In genomic region chr3:119349353-119349752, GRCh38 we compare ENCODE assay signal across 18 cellular contexts. TPM values are rescaled to one million over a fixed set of nuclear protein-coding genes. Genes with fewer than 3 reads are reported as not detected.
DNase-seq lines count a peak whose midpoint lies in the region; ATAC-seq, FAIRE-seq and TF ChIP-seq lines count a peak whose summit lies in the region.
"Had no signal": no experiment of that assay in that cellular context is flagged by ENCODE, and none has a peak within 500 bp of the region (broad histone marks: within the 10 kb centered on the region; RNA-seq: fewer than 3 reads in every experiment).

No MANE protein-coding gene starts in this region.

- H3K4me2 ChIP-seq in astrocyte (ENCODE audit: low read length), result peak overlapping the region; percentile 52

- H4K20me1 ChIP-seq in astrocyte (ENCODE audit: insufficient read depth, low read length), result peaks cover 60% of the 10 kb centered on the region

- H3K4me3 Mint-ChIP-seq in astrocyte (ENCODE audit: unreplicated experiment), result peak overlapping the region; percentile 62
- H3K4me3 Mint-ChIP-seq: activated CD8-positive, alpha-beta memory T cell treated with anti-CD3 and anti-CD28 coated beads, Interleukin-2, amount 10 ng/mL, durations not matched to agents 7 days and 5 days; activated naive CD4-positive, alpha-beta T cell treated with anti-CD3 and anti-CD28 coated beads for 36 hours; T-helper 17 cell had no signal

- peaks cover 46% of the 10 kb centered on the region for H3K4me1 ChIP-seq in ES-I3 (ENCODE audit: insufficient read depth, low read length)
- H3K4me1 ChIP-seq in astrocyte (ENCODE audit: insufficient read depth, low read length), result peaks cover 32% of the 10 kb centered on the region
- H3K4me1 ChIP-seq: body of pancreas had no signal

- no peak for ATAC-seq in GM21447 (IDR thresholded peaks at IDR 0.05; ENCODE audit: unreplicated experiment)
- ATAC-seq in HG03045 (IDR thresholded peaks at IDR 0.05; ENCODE audit: unreplicated experiment), result no peak
- ATAC-seq: activated CD4-positive, CD25-positive, alpha-beta regulatory T cell treated with anti-CD3 and anti-CD28 coated beads, Interleukin-2, amount 50 U/mL, for 24 hours; activated CD8-positive, alpha-beta memory T cell treated with anti-CD3 and anti-CD28 coated beads, Interleukin-2, amount 10 ng/mL, durations not matched to agents 7 days and 5 days; T-helper 17 cell had no signal

- peak overlapping the region; percentile 91 for H3K27ac Mint-ChIP-seq in astrocyte (ENCODE audit: unreplicated experiment)
- H3K27ac Mint-ChIP-seq: activated CD8-positive, alpha-beta memory T cell treated with anti-CD3 and anti-CD28 coated beads, Interleukin-2, amount 10 ng/mL, durations not matched to agents 7 days and 5 days; activated naive CD4-positive, alpha-beta T cell treated with anti-CD3 and anti-CD28 coated beads for 36 hours; T-helper 17 cell had no signal

- no peak for DNase-seq in astrocyte (ENCODE audit: low read depth)
- peak; percentile 65 for DNase-seq in iPS-NIHi11 (ENCODE audit: low spot score)
- peak; percentile 40 for DNase-seq in retina
- no peak for DNase-seq in NCI-H748 (lab: John Stamatoyannopoulos, UW; ENCODE audit: unreplicated experiment)
- no peak for DNase-seq in SW480 (ENCODE audit: low spot score)
- DNase-seq: activated CD8-positive, alpha-beta memory T cell treated with anti-CD3 and anti-CD28 coated beads, Interleukin-2, amount 10 ng/mL, durations not matched to agents 7 days and 5 days; activated naive CD4-positive, alpha-beta T cell treated with anti-CD3 and anti-CD28 coated beads for 36 hours; body of pancreas; NCI-H1694; NCI-H526 treated with DMSO at 0.1 percent for 48 hours; stimulated activated CD8-positive, alpha-beta memory T cell treated with anti-CD3 and anti-CD28 coated beads, Interleukin-4, amount 100 ng/mL, for 48 hours; T-helper 17 cell had no signal

- peaks cover 47% of the 10 kb centered on the region for H3K4me1 Mint-ChIP-seq in astrocyte (ENCODE audit: low read depth, unreplicated experiment)

- peaks cover 18% of the 10 kb centered on the region for H3K36me3 Mint-ChIP-seq in astrocyte (ENCODE audit: low read depth, unreplicated experiment)
- H3K36me3 Mint-ChIP-seq: activated CD8-positive, alpha-beta memory T cell treated with anti-CD3 and anti-CD28 coated beads, Interleukin-2, amount 10 ng/mL, durations not matched to agents 7 days and 5 days had no signal

- H3K36me3 ChIP-seq in ES-I3 (ENCODE audit: insufficient read depth, low read length), result no peaks in the 10 kb centered on the region
- H3K36me3 ChIP-seq in astrocyte (ENCODE audit: insufficient read depth, low read length), result peaks cover 5% of the 10 kb centered on the region
- H3K36me3 ChIP-seq: thoracic aorta had no signal

- H3K27me3 ChIP-seq in astrocyte (ENCODE audit: insufficient read depth, low read length), result no peaks in the 10 kb centered on the region
- H3K27me3 ChIP-seq: body of pancreas had no signal

- TF ChIP-seq CTCF in astrocyte (IDR thresholded peaks at IDR 0.05; ENCODE audit: insufficient read depth, low read depth, low read length), result no peak

- H3K4me3 ChIP-seq in astrocyte (ENCODE audit: insufficient read depth, low read depth, low read length), result no peak overlapping the region
- H3K4me3 ChIP-seq: body of pancreas, thoracic aorta had no signal

- no peaks in the 10 kb centered on the region for H3K9me3 Mint-ChIP-seq in astrocyte (ENCODE audit: unreplicated experiment)
- H3K9me3 Mint-ChIP-seq: activated naive CD4-positive, alpha-beta T cell treated with anti-CD3 and anti-CD28 coated beads for 36 hours had no signal

- H3K9ac ChIP-seq in ES-I3 (ENCODE audit: low read depth, low read length) (peak overlapping the region; percentile 35), astrocyte (ENCODE audit: low read length) (no peak overlapping the region)

- FAIRE-seq in astrocyte (lab: Jason Lieb, UNC), result no peak
- FAIRE-seq: frontal cortex had no signal

- H3K79me2 ChIP-seq in astrocyte (ENCODE audit: insufficient read depth, low read length), result peaks cover 73% of the 10 kb centered on the region

- H3K9me3 ChIP-seq in ES-I3 (ENCODE audit: control insufficient read depth, insufficient read depth, low read length), result no peaks in the 10 kb centered on the region
- H3K9me3 ChIP-seq in astrocyte (ENCODE audit: insufficient read depth, low read depth, low read length), result no peaks in the 10 kb centered on the region
- H3K9me3 ChIP-seq: body of pancreas, thoracic aorta had no signal

- no peak overlapping the region for H3K27ac ChIP-seq in astrocyte (ENCODE audit: low read depth, low read length)
- H3K27ac ChIP-seq: thoracic aorta had no signal

- no peak overlapping the region for H2AFZ ChIP-seq in astrocyte (ENCODE audit: low read depth, low read length)

- no peaks in the 10 kb centered on the region for H3K27me3 Mint-ChIP-seq in astrocyte (ENCODE audit: low read depth, unreplicated experiment)
- H3K27me3 Mint-ChIP-seq: activated CD8-positive, alpha-beta memory T cell treated with anti-CD3 and anti-CD28 coated beads, Interleukin-2, amount 10 ng/mL, durations not matched to agents 7 days and 5 days; T-helper 17 cell had no signal

RNA-seq across cellular contexts. Expression of gene ARHGAP31, which starts 55.2 kb away (rescaled TPM):
- total RNA-seq in astrocyte, result 48.1 and 58.8 TPM in 2 replicates

Comparison
In these comparisons a context has a peak if more than half of its experiments do, and no peak if none do; other contexts are left out.
1. DNase-seq: peak in iPS-NIHi11 (single experiment) and retina (single experiment); none in astrocyte (single experiment), NCI-H748 (single experiment) and SW480 (single experiment).